In the genomic region with DNA sequence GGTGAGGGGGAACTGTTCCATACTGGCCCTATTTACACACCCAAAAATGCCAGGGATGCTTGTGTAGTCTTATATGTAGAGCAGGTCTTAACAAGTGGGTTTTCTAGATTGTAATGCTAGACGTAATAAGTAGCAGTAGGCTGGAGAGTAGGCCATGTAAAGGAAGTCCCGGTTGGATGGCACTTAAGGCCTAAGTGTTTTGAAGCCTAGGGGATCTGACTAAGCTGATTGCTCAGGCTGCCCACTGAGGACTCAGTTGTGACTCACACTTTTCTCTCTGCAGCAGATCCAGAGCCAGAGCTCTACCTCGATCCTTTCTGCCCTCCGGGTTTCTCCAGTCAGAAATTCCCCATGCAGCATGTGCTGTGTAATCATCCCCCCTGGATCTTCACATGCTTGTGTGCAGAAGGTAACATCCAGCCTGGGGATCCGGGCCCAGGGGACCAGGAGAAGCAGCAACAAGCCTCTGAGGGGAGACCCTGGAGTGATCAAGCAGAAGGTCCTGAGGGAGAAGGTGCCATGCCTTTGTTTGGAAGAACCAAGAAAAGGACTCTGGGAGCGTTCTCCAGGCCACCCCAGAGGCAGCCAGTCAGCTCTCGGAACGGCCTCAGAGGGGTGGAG, we compare ENCODE assay signal across 1 cellular context.
TF ChIP-seq lines count a peak whose summit lies in the region.

No MANE protein-coding gene starts in this region.

TF ChIP-seq in IMR-90, 13 proteins besides CTCF, POLR2A, EP300 and RAD21:
- TF ChIP-seq NFE2L2 (IDR thresholded peaks at IDR 0.05; ENCODE audit: low read depth, low read length) = no peak
- TF ChIP-seq ELK1 (IDR thresholded peaks at IDR 0.05; ENCODE audit: borderline replicate concordance, low read depth, low read length) = no peak
- TF ChIP-seq, protein P1, sequence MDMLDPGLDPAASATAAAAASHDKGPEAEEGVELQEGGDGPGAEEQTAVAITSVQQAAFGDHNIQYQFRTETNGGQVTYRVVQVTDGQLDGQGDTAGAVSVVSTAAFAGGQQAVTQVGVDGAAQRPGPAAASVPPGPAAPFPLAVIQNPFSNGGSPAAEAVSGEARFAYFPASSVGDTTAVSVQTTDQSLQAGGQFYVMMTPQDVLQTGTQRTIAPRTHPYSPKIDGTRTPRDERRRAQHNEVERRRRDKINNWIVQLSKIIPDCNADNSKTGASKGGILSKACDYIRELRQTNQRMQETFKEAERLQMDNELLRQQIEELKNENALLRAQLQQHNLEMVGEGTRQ (IDR thresholded peaks at IDR 0.05; ENCODE audit: low read depth, low read length) = no peak
